ENCODE assay signal across 27 cellular contexts in the genomic region with DNA sequence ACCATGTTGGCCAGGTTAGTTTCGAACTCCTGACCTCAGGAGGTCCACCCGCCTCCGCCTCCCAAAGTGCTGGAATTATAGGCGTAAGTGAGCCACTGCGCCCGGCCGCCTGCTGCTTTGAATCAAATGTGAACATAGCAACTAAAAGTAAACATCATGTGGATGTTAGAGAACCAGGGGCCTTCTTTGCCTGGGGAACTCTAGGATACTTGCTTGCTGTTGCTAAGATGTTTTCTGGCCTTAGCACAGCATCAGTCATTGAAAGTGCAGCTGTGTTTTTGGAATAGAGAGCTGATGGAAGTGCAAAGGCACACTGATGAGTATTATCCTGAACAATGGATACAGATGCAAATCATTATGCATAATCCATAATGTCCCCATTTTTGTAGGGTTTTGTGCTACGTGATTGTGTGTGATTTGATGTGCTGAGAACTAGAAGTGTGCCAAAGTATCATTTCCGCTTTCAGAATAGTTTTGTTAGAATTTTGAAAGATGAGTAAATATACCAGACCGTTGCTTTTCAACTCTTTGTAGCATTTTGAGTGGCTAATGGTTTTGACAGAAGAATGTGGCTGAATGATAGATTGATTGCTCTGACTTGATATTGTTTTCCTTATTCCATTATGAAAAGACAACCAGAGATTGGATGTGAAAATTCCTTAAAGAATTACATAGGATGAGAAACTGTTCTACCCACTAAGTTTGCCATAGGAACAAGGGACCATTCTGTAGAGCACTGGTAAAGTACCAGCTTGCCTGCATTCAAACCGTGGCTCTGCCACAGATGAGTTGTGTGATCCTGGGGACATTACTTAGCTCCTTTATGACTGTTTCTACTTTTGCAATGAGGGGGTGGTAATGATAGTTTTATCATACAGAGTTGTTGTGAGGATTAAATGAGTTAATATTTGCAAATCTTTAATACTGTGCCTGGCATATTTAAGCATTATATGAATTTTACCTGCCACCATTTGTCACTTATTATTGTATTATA.
DNase-seq lines count a peak whose midpoint lies in the region; ATAC-seq, FAIRE-seq and TF ChIP-seq lines count a peak whose summit lies in the region.
"Had no signal": no experiment of that assay in that cellular context is flagged by ENCODE, and none has a peak within 500 bp of the region (broad histone marks: within the 10 kb centered on the region; RNA-seq: fewer than 3 reads in every experiment).

No MANE protein-coding gene starts in this region.

- RAD21 ChIA-PET in GM12878 (lab: Charles Lee; ENCODE audit: unreplicated experiment), result interaction anchor here (1.1 to 2.4 kb wide), 5 partner anchors 8 to 138 kb away, joined by 3 to 8 read pairs (median 4); no protein-coding TSS in a partner anchor

- H3K4me1 ChIP-seq in GM12878 (ENCODE audit: control insufficient read depth, insufficient read depth, low read length), result no peaks in the 10 kb centered on the region; the same call in 1 of the 2 replicates
- no peaks in the 10 kb centered on the region for H3K4me1 ChIP-seq in upper lobe of right lung
- H3K4me1 ChIP-seq: left ventricle myocardium inferior, uterus had no signal

- TF ChIP-seq RAD21 in GM12878 (IDR thresholded peaks at IDR 0.05; ENCODE audit: insufficient read depth, low read depth, low read length), result no peak

- peak; percentile 45 for ATAC-seq in GM12878
- ATAC-seq in upper lobe of right lung, result no peak
- ATAC-seq: esophagus mucosa, mucosa of descending colon, Right ventricle myocardium inferior had no signal

- no peaks in the 10 kb centered on the region for H4K20me1 ChIP-seq in GM12878 (ENCODE audit: control insufficient read depth, insufficient read depth)
- H4K20me1 ChIP-seq: BLaER1 had no signal

- TF ChIP-seq POLR2A in GM12878 (IDR thresholded peaks at IDR 0.05; ENCODE audit: low read depth, low read length), result no peak

- H3K9ac ChIP-seq in GM12878 (ENCODE audit: control insufficient read depth, insufficient read depth, low read length), result no peak overlapping the region
- H3K9ac ChIP-seq: BLaER1 had no signal

- no peak overlapping the region for H3K4me2 ChIP-seq in GM12878 (ENCODE audit: control insufficient read depth, insufficient read depth)
- H3K4me2 ChIP-seq: BLaER1, smooth muscle cell had no signal

- no peak overlapping the region for H2AFZ ChIP-seq in GM12878 (ENCODE audit: control insufficient read depth, low read depth, low read length)

- H3K79me2 ChIP-seq in GM12878 (ENCODE audit: control insufficient read depth, insufficient read depth, low read length), result no peaks in the 10 kb centered on the region

- H3K27me3 ChIP-seq in GM12878 (replicated peaks in 1 of 2; ENCODE audit: control insufficient read depth in 2 of 2, insufficient read depth in 2 of 2, low read length in 1 of 2), result no peaks in the 10 kb centered on the region
- H3K27me3 ChIP-seq in upper lobe of right lung, result no peaks in the 10 kb centered on the region
- H3K27me3 ChIP-seq: neutrophil, uterus had no signal

- in situ Hi-C loops in GM12878 (cut with MboI), result no loop called here

- H3K4me3 ChIP-seq in GM12878 (no peak overlapping the region), upper lobe of right lung (no peak overlapping the region)
- H3K4me3 ChIP-seq: BLaER1, left ventricle myocardium inferior, mucosa of descending colon, smooth muscle cell, uterus had no signal

- H3K9me3 ChIP-seq in GM12878 (replicated peaks; ENCODE audit: control insufficient read depth, insufficient read depth, low read length) (no peaks in the 10 kb centered on the region), upper lobe of right lung (no peaks in the 10 kb centered on the region)
- H3K9me3 ChIP-seq: BLaER1, left ventricle myocardium inferior, mucosa of descending colon, neutrophil, uterus had no signal

- no TSS peak for BruUV-seq in GM12878 (replicated peaks; lab: Mats Ljungman, UMichigan)

- no peaks in the 10 kb centered on the region for H3K36me3 ChIP-seq in GM12878 (ENCODE audit: control insufficient read depth in 2 of 2, insufficient read depth in 2 of 2, low read length in 1 of 2)
- no peaks in the 10 kb centered on the region for H3K36me3 ChIP-seq in upper lobe of right lung
- H3K36me3 ChIP-seq: BLaER1, left ventricle myocardium inferior, uterus had no signal

- H3K27ac ChIP-seq in GM12878 (ENCODE audit: control insufficient read depth, insufficient read depth) (no peak overlapping the region), upper lobe of right lung (no peak overlapping the region)
- H3K27ac ChIP-seq: BLaER1, left ventricle myocardium inferior, neutrophil, uterus had no signal

- SMC1A ChIA-PET in GM12878 (lab: Charles Lee; ENCODE audit: uncharacterized antibody, unreplicated experiment), result interaction anchor here (0.8 to 1.8 kb wide), 9 partner anchors 9 to 138 kb away, joined by 3 to 11 read pairs (median 5); no protein-coding TSS in a partner anchor

- intact Hi-C loops in GM12878 (cut with micrococcal nuclease; ENCODE audit: unreplicated experiment) (no loop called here), upper lobe of right lung (cut with DNase I) (no loop called here)

- TF ChIP-seq CTCF in GM12878 (IDR thresholded peaks at IDR 0.05 in 2 of 3, conservative IDR thresholded peaks at IDR 0.05 in 1 of 3; ENCODE audit: control insufficient read depth in 2 of 3, extremely low read depth in 1 of 3, insufficient read depth in 1 of 3, low read depth in 3 of 3, low read length in 3 of 3) (no peak), upper lobe of right lung (IDR thresholded peaks at IDR 0.05) (no peak)

- FAIRE-seq in GM12878 (lab: Jason Lieb, UNC), result peak; percentile 70
- FAIRE-seq: A204.1, HTR-8/SVneo had no signal

- WGBS in GM12878 (ENCODE audit: insufficient coverage, insufficient replicate concordance, low lambda C conversion rate, missing lambda C conversion rate), result 43% methylated on average over 11 of the region's 11 CpGs

- POLR2A ChIA-PET in GM12878 (lab: Charles Lee), result interaction anchor here (1.3 to 1.5 kb wide), 2 partner anchors 16 to 17 kb away, joined by 3 to 5 read pairs; no protein-coding TSS in a partner anchor

- DNase-seq in NCI-H82 (lab: John Stamatoyannopoulos, UW), result peak; percentile 2
- DNase-seq in NCI-H82 treated with DMSO at 0.1 percent for 48 hours (lab: John Stamatoyannopoulos, UW; ENCODE audit: unreplicated experiment), result no peak
- peak; percentile 9 for DNase-seq in GM12878 (ENCODE audit: low read depth, low spot score)
- peak; percentile 44 for DNase-seq in medulla oblongata (ENCODE audit: extremely low spot score)
- no peak for DNase-seq in NCI-H1694 treated with DMSO at 0.1 percent for 48 hours (lab: John Stamatoyannopoulos, UW)
- DNase-seq in upper lobe of right lung, result no peak
- DNase-seq in kidney tubule cell (ENCODE audit: low spot score), result no peak
- no peak for DNase-seq in SHP77 treated with DMSO at 0.1 percent for 48 hours (lab: John Stamatoyannopoulos, UW)
- DNase-seq: activated CD4-positive, CD25-positive, alpha-beta regulatory T cell treated with anti-CD3 and anti-CD28 coated beads, Interleukin-2, amount 50 U/mL, for 72 hours; activated naive CD4-positive, alpha-beta T cell treated with anti-CD3 and anti-CD28 coated beads, Interleukin-2, amount 50 U/mL, for 16 hours; activated T-cell treated with anti-CD3 and anti-CD28 coated beads, Interleukin-2, amount 50 U/mL, for 72 hours; aorta; effector CD8-positive, alpha-beta T cell; glutamatergic neuron; GOT3; left ventricle myocardium inferior; mucosa of descending colon; NCI-H1048; stimulated activated CD4-positive, alpha-beta T cell treated with anti-CD3 and anti-CD28 coated beads, Interleukin-4, amount 100 ng/mL, for 4 hours; uterus had no signal

- no peak for TF ChIP-seq EP300 in GM12878 (IDR thresholded peaks at IDR 0.05; ENCODE audit: borderline replicate concordance in 1 of 2, control insufficient read depth in 1 of 2, low read depth in 2 of 2, low read length in 2 of 2)

- CTCF ChIA-PET in GM12878 (lab: Yijun Ruan, JAX), result interaction anchor here (0.6 to 5.7 kb wide), 4 partner anchors 9 to 114 kb away, joined by 3 to 32 read pairs (median 10); no protein-coding TSS in a partner anchor

TF ChIP-seq in GM12878, 131 proteins besides CTCF, POLR2A, EP300 and RAD21:
- TF ChIP-seq DPF2 (IDR thresholded peaks at IDR 0.05) (0 out of 2 replicates have a peak, but pooled peaks have one; percentile 21), RUNX3 (IDR thresholded peaks at IDR 0.05; ENCODE audit: low read length) (peak; percentile 35; the same call in 1 of the 2 replicates), JUNB (IDR thresholded peaks at IDR 0.05) (peak; percentile 46), BHLHE40 (IDR thresholded peaks at IDR 0.05; ENCODE audit: borderline replicate concordance in 1 of 2, low read depth in 2 of 2, low read length in 1 of 2) (peak in 1 of 2 experiments; percentile 6; a peak in 1 of 4 replicates), RAD51 (IDR thresholded peaks at IDR 0.05) (no peak), IKZF1 (conservative IDR thresholded peaks at IDR 0.05) (peak; percentile 26), NFIC (IDR thresholded peaks at IDR 0.05; ENCODE audit: low read depth, low read length) (0 out of 2 replicates have a peak, but pooled peaks have one; percentile 47), POU2F2 (IDR thresholded peaks at IDR 0.05; ENCODE audit: borderline replicate concordance, low read depth, low read length) (no peak)
- TF ChIP-seq, protein P1, sequence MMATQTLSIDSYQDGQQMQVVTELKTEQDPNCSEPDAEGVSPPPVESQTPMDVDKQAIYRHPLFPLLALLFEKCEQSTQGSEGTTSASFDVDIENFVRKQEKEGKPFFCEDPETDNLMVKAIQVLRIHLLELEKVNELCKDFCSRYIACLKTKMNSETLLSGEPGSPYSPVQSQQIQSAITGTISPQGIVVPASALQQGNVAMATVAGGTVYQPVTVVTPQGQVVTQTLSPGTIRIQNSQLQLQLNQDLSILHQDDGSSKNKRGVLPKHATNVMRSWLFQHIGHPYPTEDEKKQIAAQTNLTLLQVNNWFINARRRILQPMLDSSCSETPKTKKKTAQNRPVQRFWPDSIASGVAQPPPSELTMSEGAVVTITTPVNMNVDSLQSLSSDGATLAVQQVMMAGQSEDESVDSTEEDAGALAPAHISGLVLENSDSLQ (IDR thresholded peaks at IDR 0.05), result 0 out of 2 replicates have a peak, but pooled peaks have one; percentile 16

Comparison
In these comparisons a context has a peak if more than half of its experiments do, and no peak if none do; other contexts are left out.
1. DNase-seq: peak in NCI-H82 (single experiment), GM12878 (single experiment) and medulla oblongata (single experiment); none in NCI-H82 treated with DMSO at 0.1 percent for 48 hours (single experiment), NCI-H1694 treated with DMSO at 0.1 percent for 48 hours (single experiment), upper lobe of right lung (single experiment), kidney tubule cell (single experiment) and SHP77 treated with DMSO at 0.1 percent for 48 hours (single experiment).